In genomic region chr1:46687095-46687659, GRCh38 we compare ENCODE assay signal across 9 cellular contexts. TPM values are rescaled to one million over a fixed set of nuclear protein-coding genes. Genes with fewer than 3 reads are reported as not detected.
DNase-seq lines count a peak whose midpoint lies in the region; ATAC-seq and TF ChIP-seq lines count a peak whose summit lies in the region.
"Had no signal": no experiment of that assay in that cellular context is flagged by ENCODE, and none has a peak within 500 bp of the region (broad histone marks: within the 10 kb centered on the region; RNA-seq: fewer than 3 reads in every experiment).

No MANE protein-coding gene starts in this region.

- H3K36me3 Mint-ChIP-seq in progenitor cell of endocrine pancreas (ENCODE audit: insufficient read depth) = peaks cover 35% of the 10 kb centered on the region

- H3K9me3 Mint-ChIP-seq in progenitor cell of endocrine pancreas (ENCODE audit: low read depth) = no peaks in the 10 kb centered on the region

- peak; percentile 27 for DNase-seq in EL
- DNase-seq in NCI-H2081 treated with DMSO at 0.1 percent for 48 hours (lab: John Stamatoyannopoulos, UW) = peak; percentile 24
- no peak for DNase-seq in progenitor cell of endocrine pancreas (ENCODE audit: low spot score, unreplicated experiment)
- DNase-seq in stimulated activated naive CD8-positive, alpha-beta T cell treated with anti-CD3 and anti-CD28 coated beads, Interleukin-15, Interleukin-2, amounts not matched to agents 100 U/mL and 50 U/mL, for 24 hours = no peak
- DNase-seq in NCI-H82 (lab: John Stamatoyannopoulos, UW) = no peak
- DNase-seq: effector CD8-positive, alpha-beta T cell had no signal

- H3K4me3 Mint-ChIP-seq in progenitor cell of endocrine pancreas (ENCODE audit: low read depth) = no peak overlapping the region

- peak overlapping the region; percentile 69 for H3K27ac Mint-ChIP-seq in progenitor cell of endocrine pancreas

- peak; percentile 94 for ATAC-seq in esophagus mucosa
- ATAC-seq in stimulated activated naive CD8-positive, alpha-beta T cell treated with anti-CD3 and anti-CD28 coated beads, Interleukin-15, Interleukin-2, amounts not matched to agents 100 U/mL and 50 U/mL, for 24 hours = no peak
- no peak for ATAC-seq in HG03432 (IDR thresholded peaks at IDR 0.05; ENCODE audit: unreplicated experiment)
- no peak for ATAC-seq in GM19463 (IDR thresholded peaks at IDR 0.05; ENCODE audit: unreplicated experiment)

- H3K27me3 Mint-ChIP-seq in progenitor cell of endocrine pancreas = no peaks in the 10 kb centered on the region

- TF ChIP-seq CTCF in progenitor cell of endocrine pancreas (IDR thresholded peaks at IDR 0.05; ENCODE audit: unreplicated experiment) = no peak

- peaks cover 65% of the 10 kb centered on the region for H3K4me1 Mint-ChIP-seq in progenitor cell of endocrine pancreas (ENCODE audit: low read depth)

RNA-seq across cellular contexts. Expression of gene TEX38, which starts 15.5 kb away (rescaled TPM):
- not detected for total RNA-seq in esophagus mucosa
- 0.31 and 0.38 TPM in 2 replicates for total RNA-seq in progenitor cell of endocrine pancreas

RNA-seq across cellular contexts. Expression of gene ATPAF1, which starts 19.0 kb away (rescaled TPM):
- total RNA-seq in esophagus mucosa = 24.2 TPM
- total RNA-seq in progenitor cell of endocrine pancreas = 52.7 and 53.9 TPM in 2 replicates

RNA-seq across cellular contexts. Expression of gene EFCAB14, which starts 31.7 kb away (rescaled TPM):
- total RNA-seq in esophagus mucosa = 63.6 TPM
- 63.6 and 65.2 TPM in 2 replicates for total RNA-seq in progenitor cell of endocrine pancreas

Comparison
In these comparisons a context has a peak if more than half of its experiments do, and no peak if none do; other contexts are left out.
1. DNase-seq: peak in EL (single experiment) and NCI-H2081 treated with DMSO at 0.1 percent for 48 hours (single experiment); none in progenitor cell of endocrine pancreas (single experiment), stimulated activated naive CD8-positive, alpha-beta T cell treated with anti-CD3 and anti-CD28 coated beads, Interleukin-15, Interleukin-2, amounts not matched to agents 100 U/mL and 50 U/mL, for 24 hours (single experiment) and NCI-H82 (single experiment).